In the genomic region with DNA sequence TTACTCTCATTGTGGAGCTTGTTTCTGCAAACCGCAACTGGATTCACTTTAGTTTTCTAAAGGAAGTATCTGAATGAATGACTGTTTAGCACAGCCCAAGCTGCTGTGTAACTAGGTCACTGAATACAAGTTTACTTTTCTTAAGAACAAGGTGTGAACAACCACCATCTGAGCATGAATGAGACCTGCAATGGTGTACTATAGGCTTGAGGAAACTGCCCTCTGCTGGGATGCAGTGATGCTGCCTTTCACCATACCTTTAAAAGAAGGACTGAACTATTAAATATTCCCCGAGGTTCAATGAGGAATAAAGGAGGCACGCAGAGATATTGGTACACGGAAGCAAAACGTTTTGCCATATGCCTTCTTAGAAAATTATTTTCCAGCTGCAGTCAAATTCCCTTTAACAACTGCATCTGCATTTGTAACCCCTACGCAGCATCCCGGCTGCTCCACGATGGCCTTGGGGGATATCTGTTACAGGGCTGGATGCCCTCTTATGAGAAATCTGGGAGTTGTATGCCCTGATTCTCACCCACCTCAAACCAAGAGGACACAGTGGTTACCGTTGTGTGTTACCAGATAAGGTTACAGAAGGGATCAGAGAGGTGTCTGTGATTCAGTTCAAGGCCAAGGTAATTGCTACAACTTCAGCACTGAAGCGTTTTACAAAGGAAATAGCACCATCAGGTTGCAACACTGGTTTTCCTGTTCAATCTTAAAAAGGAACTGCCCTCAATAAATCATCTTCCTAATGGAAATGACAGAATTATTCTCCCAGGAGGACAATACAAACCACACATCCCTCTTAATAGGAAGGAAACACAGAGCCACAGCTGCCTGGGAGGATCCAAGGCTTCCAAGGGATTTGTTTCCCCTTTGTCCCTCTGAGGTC, we compare ENCODE assay signal across 8 cellular contexts.
DNase-seq lines count a peak whose midpoint lies in the region; ATAC-seq and TF ChIP-seq lines count a peak whose summit lies in the region.

No MANE protein-coding gene starts in this region.

- H3K9ac ChIP-seq in mammary epithelial cell (ENCODE audit: insufficient read depth, low read length): no peak overlapping the region

- in situ Hi-C loops in mammary epithelial cell (cut with MboI; ENCODE audit: low sequenced_read_pairs in 2 of 2): loop anchor here (10.0 kb wide), 2 partner anchors 213 to 223 kb away; no protein-coding TSS in a partner anchor

- ATAC-seq in HG03378 (IDR thresholded peaks at IDR 0.05; ENCODE audit: unreplicated experiment) (peak; percentile 42), lung (ENCODE audit: insufficient read depth, low FRiP score) (no peak), HG03196 (IDR thresholded peaks at IDR 0.05; ENCODE audit: unreplicated experiment) (no peak), GM18511 (IDR thresholded peaks at IDR 0.05; ENCODE audit: unreplicated experiment) (no peak), GM18873 (IDR thresholded peaks at IDR 0.05; ENCODE audit: low FRiP score, unreplicated experiment) (no peak)

- WGBS in mammary epithelial cell (ENCODE audit: low coverage, missing lambda C conversion rate): 73% methylated on average over 10 of the region's 10 CpGs
- 30 to 38% methylated on average over 10 of the region's 10 CpGs for WGBS in lung, 2 donors

- intact Hi-C loops in Calu3 (cut with micrococcal nuclease; ENCODE audit: unreplicated experiment): loop anchor here (5.0 kb wide), 1 partner anchor 185 kb away; no protein-coding TSS in a partner anchor
- intact Hi-C loops in mammary epithelial cell (cut with micrococcal nuclease): no loop called here
- intact Hi-C loops in activated T-helper 1 cell treated with anti-CD3 and anti-CD28 coated beads, Interleukin-12 subunit alpha, Interleukin-12 subunit beta, Interleukin-2, Interleukin-4 antibody, amounts not matched to agents 30 ng/mL and 10 ng/mL and 1 ng/mL, durations not matched to agents 14 hours and 24 hours and 36 hours (cut with micrococcal nuclease): no loop called here

- dilution Hi-C loops in mammary epithelial cell (cut with HindIII; ENCODE audit: low sequenced_read_pairs): no loop called here

- no peak overlapping the region for H3K27ac ChIP-seq in mammary epithelial cell (ENCODE audit: insufficient read depth, low read depth, low read length)
- peak overlapping the region; percentile 41 to 52 for H3K27ac ChIP-seq in lung (ENCODE audit: low read depth in 1 of 2, low read length in 1 of 2)

- H3K27ac Mint-ChIP-seq in Calu3 (ENCODE audit: unreplicated experiment): no peak overlapping the region
- H3K27ac Mint-ChIP-seq in activated T-helper 1 cell treated with anti-CD3 and anti-CD28 coated beads, Interleukin-12 subunit alpha, Interleukin-12 subunit beta, Interleukin-2, Interleukin-4 antibody, amounts not matched to agents 30 ng/mL and 10 ng/mL and 1 ng/mL, durations not matched to agents 14 hours and 24 hours and 36 hours: no peak overlapping the region

- CTCF ChIA-PET in Calu3 (lab: Charles Lee): no interaction called here
- CTCF ChIA-PET in mammary epithelial cell (lab: Charles Lee; ENCODE audit: low non-redundant PET): interaction anchor here (0.6 to 0.7 kb wide), 2 partner anchors 13 to 25 kb away, joined by 3 to 6 read pairs; no protein-coding TSS in a partner anchor

- BruUV-seq in Calu3 (replicated peaks; lab: Mats Ljungman, UMichigan) (no TSS peak), mammary epithelial cell (replicated peaks; lab: Mats Ljungman, UMichigan) (no TSS peak)

- H3K36me3 ChIP-seq in mammary epithelial cell (ENCODE audit: insufficient read depth, low read length) (no peaks in the 10 kb centered on the region), lung (ENCODE audit: control insufficient read depth in 2 of 2, insufficient read depth in 2 of 2, low read length in 2 of 2) (no peaks in the 10 kb centered on the region)

- H3K36me3 Mint-ChIP-seq in Calu3 (ENCODE audit: insufficient read depth, unreplicated experiment): no peaks in the 10 kb centered on the region
- no peaks in the 10 kb centered on the region for H3K36me3 Mint-ChIP-seq in activated T-helper 1 cell treated with anti-CD3 and anti-CD28 coated beads, Interleukin-12 subunit alpha, Interleukin-12 subunit beta, Interleukin-2, Interleukin-4 antibody, amounts not matched to agents 30 ng/mL and 10 ng/mL and 1 ng/mL, durations not matched to agents 14 hours and 24 hours and 36 hours (ENCODE audit: low read depth)

- peak; percentile 16 for TF ChIP-seq CTCF in Calu3 (IDR thresholded peaks at IDR 0.05; ENCODE audit: unreplicated experiment)
- peak; percentile 45 to 57 for TF ChIP-seq CTCF in mammary epithelial cell (conservative IDR thresholded peaks at IDR 0.05 in 1 of 2, IDR thresholded peaks at IDR 0.05 in 1 of 2; ENCODE audit: extremely low read depth in 1 of 2, insufficient read depth in 1 of 2, low read depth in 1 of 2, low read length in 2 of 2)
- no peak for TF ChIP-seq CTCF in lung (IDR thresholded peaks at IDR 0.05; ENCODE audit: control extremely low read depth, extremely low read depth)

- no peaks in the 10 kb centered on the region for H4K20me1 ChIP-seq in mammary epithelial cell (ENCODE audit: insufficient read depth, low read length)

- H3K79me2 ChIP-seq in mammary epithelial cell (ENCODE audit: insufficient read depth, low read length): no peaks in the 10 kb centered on the region

- H3K9me3 ChIP-seq in mammary epithelial cell (replicated peaks; ENCODE audit: insufficient read depth, low read length) (no peaks in the 10 kb centered on the region), lung (ENCODE audit: control insufficient read depth in 2 of 2, insufficient read depth in 1 of 2, low read length in 1 of 2) (no peaks in the 10 kb centered on the region)

- H3K4me1 ChIP-seq in mammary epithelial cell (ENCODE audit: insufficient read depth, low read length) (peaks cover 3% of the 10 kb centered on the region), lung (ENCODE audit: control insufficient read depth in 2 of 2, insufficient read depth in 2 of 2, low read length in 2 of 2) (peaks cover 2 to 8% of the 10 kb centered on the region in 2 donors)

- H3K27me3 ChIP-seq in mammary epithelial cell (ENCODE audit: insufficient read depth, low read length) (no peaks in the 10 kb centered on the region), lung (ENCODE audit: control insufficient read depth, insufficient read depth) (no peaks in the 10 kb centered on the region)

- no peak overlapping the region for H3K4me3 Mint-ChIP-seq in Calu3 (ENCODE audit: low read depth, unreplicated experiment)
- no peak overlapping the region for H3K4me3 Mint-ChIP-seq in activated T-helper 1 cell treated with anti-CD3 and anti-CD28 coated beads, Interleukin-12 subunit alpha, Interleukin-12 subunit beta, Interleukin-2, Interleukin-4 antibody, amounts not matched to agents 30 ng/mL and 10 ng/mL and 1 ng/mL, durations not matched to agents 14 hours and 24 hours and 36 hours

- H3K4me1 Mint-ChIP-seq in Calu3 (ENCODE audit: low read depth, unreplicated experiment): no peaks in the 10 kb centered on the region
- H3K4me1 Mint-ChIP-seq in activated T-helper 1 cell treated with anti-CD3 and anti-CD28 coated beads, Interleukin-12 subunit alpha, Interleukin-12 subunit beta, Interleukin-2, Interleukin-4 antibody, amounts not matched to agents 30 ng/mL and 10 ng/mL and 1 ng/mL, durations not matched to agents 14 hours and 24 hours and 36 hours (ENCODE audit: low read depth): peaks cover 9% of the 10 kb centered on the region

- H2AFZ ChIP-seq in mammary epithelial cell (ENCODE audit: low read depth, low read length): peak overlapping the region; percentile 28

- no peaks in the 10 kb centered on the region for H3K27me3 Mint-ChIP-seq in Calu3 (ENCODE audit: unreplicated experiment)
- no peaks in the 10 kb centered on the region for H3K27me3 Mint-ChIP-seq in activated T-helper 1 cell treated with anti-CD3 and anti-CD28 coated beads, Interleukin-12 subunit alpha, Interleukin-12 subunit beta, Interleukin-2, Interleukin-4 antibody, amounts not matched to agents 30 ng/mL and 10 ng/mL and 1 ng/mL, durations not matched to agents 14 hours and 24 hours and 36 hours (ENCODE audit: insufficient read depth)

- peak; percentile 17 for DNase-seq in Calu3
- no peak for DNase-seq in mammary epithelial cell
- DNase-seq in lung (ENCODE audit: low spot score): no peak
- no peak for DNase-seq in activated T-helper 1 cell treated with anti-CD3 and anti-CD28 coated beads, Interleukin-12 subunit alpha, Interleukin-12 subunit beta, Interleukin-2, Interleukin-4 antibody, amounts not matched to agents 30 ng/mL and 10 ng/mL and 1 ng/mL, durations not matched to agents 14 hours and 24 hours and 36 hours (ENCODE audit: low spot score)

- H3K4me3 ChIP-seq in mammary epithelial cell (replicated peaks in 1 of 3; ENCODE audit: insufficient read depth in 1 of 3, low read depth in 2 of 3, low read length in 3 of 3): no peak overlapping the region
- H3K4me3 ChIP-seq in lung: no peak overlapping the region

- no peaks in the 10 kb centered on the region for H3K9me3 Mint-ChIP-seq in Calu3 (ENCODE audit: low read depth, unreplicated experiment)
- H3K9me3 Mint-ChIP-seq in activated T-helper 1 cell treated with anti-CD3 and anti-CD28 coated beads, Interleukin-12 subunit alpha, Interleukin-12 subunit beta, Interleukin-2, Interleukin-4 antibody, amounts not matched to agents 30 ng/mL and 10 ng/mL and 1 ng/mL, durations not matched to agents 14 hours and 24 hours and 36 hours: no peaks in the 10 kb centered on the region

- H3K4me2 ChIP-seq in mammary epithelial cell (ENCODE audit: insufficient read depth, low read depth, low read length): no peak overlapping the region
